ENCODE assay signal across 1 cellular context in the genomic region with DNA sequence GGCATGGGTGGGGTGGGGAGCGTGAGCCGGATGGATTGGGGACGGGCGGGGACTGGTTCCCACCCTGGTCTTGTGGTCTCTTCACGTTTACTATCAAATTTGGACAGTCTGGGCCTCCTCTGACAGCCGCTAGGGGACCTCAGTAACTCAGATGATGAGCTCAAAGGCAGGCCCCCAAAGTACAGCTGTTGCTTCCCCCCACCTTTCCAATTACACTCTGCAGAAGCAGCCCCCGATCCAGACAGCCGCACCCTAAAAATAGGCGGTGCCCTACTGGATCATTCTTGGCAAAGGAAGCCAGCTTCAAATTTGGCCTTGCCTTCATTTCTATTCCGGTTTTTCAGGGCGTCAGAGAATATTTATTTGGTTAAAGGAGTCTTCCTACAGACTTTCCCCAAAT.
TF ChIP-seq lines count a peak whose summit lies in the region.

No MANE protein-coding gene starts in this region.

TF ChIP-seq in K562, 482 proteins besides CTCF, POLR2A, EP300 and RAD21 (continued from another document):
- TF ChIP-seq, protein P1, sequence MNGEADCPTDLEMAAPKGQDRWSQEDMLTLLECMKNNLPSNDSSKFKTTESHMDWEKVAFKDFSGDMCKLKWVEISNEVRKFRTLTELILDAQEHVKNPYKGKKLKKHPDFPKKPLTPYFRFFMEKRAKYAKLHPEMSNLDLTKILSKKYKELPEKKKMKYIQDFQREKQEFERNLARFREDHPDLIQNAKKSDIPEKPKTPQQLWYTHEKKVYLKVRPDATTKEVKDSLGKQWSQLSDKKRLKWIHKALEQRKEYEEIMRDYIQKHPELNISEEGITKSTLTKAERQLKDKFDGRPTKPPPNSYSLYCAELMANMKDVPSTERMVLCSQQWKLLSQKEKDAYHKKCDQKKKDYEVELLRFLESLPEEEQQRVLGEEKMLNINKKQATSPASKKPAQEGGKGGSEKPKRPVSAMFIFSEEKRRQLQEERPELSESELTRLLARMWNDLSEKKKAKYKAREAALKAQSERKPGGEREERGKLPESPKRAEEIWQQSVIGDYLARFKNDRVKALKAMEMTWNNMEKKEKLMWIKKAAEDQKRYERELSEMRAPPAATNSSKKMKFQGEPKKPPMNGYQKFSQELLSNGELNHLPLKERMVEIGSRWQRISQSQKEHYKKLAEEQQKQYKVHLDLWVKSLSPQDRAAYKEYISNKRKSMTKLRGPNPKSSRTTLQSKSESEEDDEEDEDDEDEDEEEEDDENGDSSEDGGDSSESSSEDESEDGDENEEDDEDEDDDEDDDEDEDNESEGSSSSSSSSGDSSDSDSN (IDR thresholded peaks at IDR 0.05; ENCODE audit: borderline replicate concordance in 1 of 2, low read depth in 2 of 2, low read length in 2 of 2): no peak
- TF ChIP-seq CTCFL (IDR thresholded peaks at IDR 0.05; ENCODE audit: borderline replicate concordance, insufficient read depth, low read depth, low read length, poor library complexity, severe bottlenecking): peak; percentile 61
- 0 out of 2 replicates have a peak, but pooled peaks have one; percentile 18 for TF ChIP-seq SMC3 (conservative IDR thresholded peaks at IDR 0.05; ENCODE audit: insufficient read depth, low read depth, low read length)
- TF ChIP-seq HNRNPLL (IDR thresholded peaks at IDR 0.05; ENCODE audit: low read depth, low read length, poor library complexity, severe bottlenecking): no peak
- TF ChIP-seq MTA2 (IDR thresholded peaks at IDR 0.05; ENCODE audit: low read depth): no peak
- TF ChIP-seq CEBPZ (IDR thresholded peaks at IDR 0.05; ENCODE audit: borderline replicate concordance, low read depth, low read length): no peak
- TF ChIP-seq NKRF (IDR thresholded peaks at IDR 0.05; ENCODE audit: borderline replicate concordance): no peak
- no peak for TF ChIP-seq SMARCC2 (IDR thresholded peaks at IDR 0.05; ENCODE audit: low read depth)
- no peak for TF ChIP-seq GTF2F1 (IDR thresholded peaks at IDR 0.05; ENCODE audit: low read depth, low read length)
